1 cellular context compared by ENCODE assay signal in the genomic region with DNA sequence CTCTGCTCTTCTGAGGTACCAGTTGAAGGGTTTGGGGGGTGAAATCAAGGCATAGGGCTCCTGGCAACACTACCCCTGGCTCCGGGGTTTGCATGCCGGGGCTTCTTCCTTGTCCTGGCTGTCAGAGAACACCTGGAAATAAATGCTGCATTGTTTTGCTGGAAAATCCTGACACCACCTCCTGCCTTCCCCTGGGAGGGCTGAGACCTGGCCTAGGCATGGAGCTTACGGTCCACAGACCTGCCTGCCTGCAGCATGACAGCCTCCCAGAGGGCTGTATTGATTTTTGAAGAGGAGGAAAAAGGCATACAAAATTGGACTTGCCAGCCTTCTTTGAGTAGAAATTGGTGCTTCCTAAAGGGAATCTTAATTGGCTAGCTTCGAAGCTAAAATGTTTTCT.
TF ChIP-seq lines count a peak whose summit lies in the region.

No MANE protein-coding gene starts in this region.

TF ChIP-seq in GM23338, 12 proteins besides CTCF, POLR2A, EP300 and RAD21 (continued from another document):
- TF ChIP-seq, protein P1, sequence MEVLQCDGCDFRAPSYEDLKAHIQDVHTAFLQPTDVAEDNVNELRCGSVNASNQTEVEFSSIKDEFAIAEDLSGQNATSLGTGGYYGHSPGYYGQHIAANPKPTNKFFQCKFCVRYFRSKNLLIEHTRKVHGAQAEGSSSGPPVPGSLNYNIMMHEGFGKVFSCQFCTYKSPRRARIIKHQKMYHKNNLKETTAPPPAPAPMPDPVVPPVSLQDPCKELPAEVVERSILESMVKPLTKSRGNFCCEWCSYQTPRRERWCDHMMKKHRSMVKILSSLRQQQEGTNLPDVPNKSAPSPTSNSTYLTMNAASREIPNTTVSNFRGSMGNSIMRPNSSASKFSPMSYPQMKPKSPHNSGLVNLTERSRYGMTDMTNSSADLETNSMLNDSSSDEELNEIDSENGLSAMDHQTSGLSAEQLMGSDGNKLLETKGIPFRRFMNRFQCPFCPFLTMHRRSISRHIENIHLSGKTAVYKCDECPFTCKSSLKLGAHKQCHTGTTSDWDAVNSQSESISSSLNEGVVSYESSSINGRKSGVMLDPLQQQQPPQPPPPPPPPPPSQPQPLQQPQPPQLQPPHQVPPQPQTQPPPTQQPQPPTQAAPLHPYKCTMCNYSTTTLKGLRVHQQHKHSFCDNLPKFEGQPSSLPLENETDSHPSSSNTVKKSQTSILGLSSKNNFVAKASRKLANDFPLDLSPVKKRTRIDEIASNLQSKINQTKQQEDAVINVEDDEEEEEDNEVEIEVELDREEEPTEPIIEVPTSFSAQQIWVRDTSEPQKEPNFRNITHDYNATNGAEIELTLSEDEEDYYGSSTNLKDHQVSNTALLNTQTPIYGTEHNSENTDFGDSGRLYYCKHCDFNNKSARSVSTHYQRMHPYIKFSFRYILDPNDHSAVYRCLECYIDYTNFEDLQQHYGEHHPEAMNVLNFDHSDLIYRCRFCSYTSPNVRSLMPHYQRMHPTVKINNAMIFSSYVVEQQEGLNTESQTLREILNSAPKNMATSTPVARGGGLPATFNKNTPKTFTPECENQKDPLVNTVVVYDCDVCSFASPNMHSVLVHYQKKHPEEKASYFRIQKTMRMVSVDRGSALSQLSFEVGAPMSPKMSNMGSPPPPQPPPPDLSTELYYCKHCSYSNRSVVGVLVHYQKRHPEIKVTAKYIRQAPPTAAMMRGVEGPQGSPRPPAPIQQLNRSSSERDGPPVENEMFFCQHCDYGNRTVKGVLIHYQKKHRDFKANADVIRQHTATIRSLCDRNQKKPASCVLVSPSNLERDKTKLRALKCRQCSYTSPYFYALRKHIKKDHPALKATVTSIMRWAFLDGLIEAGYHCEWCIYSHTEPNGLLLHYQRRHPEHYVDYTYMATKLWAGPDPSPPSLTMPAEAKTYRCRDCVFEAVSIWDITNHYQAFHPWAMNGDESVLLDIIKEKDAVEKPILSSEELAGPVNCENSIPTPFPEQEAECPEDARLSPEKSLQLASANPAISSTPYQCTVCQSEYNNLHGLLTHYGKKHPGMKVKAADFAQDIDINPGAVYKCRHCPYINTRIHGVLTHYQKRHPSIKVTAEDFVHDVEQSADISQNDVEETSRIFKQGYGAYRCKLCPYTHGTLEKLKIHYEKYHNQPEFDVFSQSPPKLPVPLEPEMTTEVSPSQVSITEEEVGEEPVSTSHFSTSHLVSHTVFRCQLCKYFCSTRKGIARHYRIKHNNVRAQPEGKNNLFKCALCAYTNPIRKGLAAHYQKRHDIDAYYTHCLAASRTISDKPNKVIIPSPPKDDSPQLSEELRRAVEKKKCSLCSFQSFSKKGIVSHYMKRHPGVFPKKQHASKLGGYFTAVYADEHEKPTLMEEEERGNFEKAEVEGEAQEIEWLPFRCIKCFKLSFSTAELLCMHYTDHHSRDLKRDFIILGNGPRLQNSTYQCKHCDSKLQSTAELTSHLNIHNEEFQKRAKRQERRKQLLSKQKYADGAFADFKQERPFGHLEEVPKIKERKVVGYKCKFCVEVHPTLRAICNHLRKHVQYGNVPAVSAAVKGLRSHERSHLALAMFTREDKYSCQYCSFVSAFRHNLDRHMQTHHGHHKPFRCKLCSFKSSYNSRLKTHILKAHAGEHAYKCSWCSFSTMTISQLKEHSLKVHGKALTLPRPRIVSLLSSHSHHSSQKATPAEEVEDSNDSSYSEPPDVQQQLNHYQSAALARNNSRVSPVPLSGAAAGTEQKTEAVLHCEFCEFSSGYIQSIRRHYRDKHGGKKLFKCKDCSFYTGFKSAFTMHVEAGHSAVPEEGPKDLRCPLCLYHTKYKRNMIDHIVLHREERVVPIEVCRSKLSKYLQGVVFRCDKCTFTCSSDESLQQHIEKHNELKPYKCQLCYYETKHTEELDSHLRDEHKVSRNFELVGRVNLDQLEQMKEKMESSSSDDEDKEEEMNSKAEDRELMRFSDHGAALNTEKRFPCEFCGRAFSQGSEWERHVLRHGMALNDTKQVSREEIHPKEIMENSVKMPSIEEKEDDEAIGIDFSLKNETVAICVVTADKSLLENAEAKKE (CRISPR knock-in tag; IDR thresholded peaks at IDR 0.05), result no peak
